9 cellular contexts compared by ENCODE assay signal in the genomic region with DNA sequence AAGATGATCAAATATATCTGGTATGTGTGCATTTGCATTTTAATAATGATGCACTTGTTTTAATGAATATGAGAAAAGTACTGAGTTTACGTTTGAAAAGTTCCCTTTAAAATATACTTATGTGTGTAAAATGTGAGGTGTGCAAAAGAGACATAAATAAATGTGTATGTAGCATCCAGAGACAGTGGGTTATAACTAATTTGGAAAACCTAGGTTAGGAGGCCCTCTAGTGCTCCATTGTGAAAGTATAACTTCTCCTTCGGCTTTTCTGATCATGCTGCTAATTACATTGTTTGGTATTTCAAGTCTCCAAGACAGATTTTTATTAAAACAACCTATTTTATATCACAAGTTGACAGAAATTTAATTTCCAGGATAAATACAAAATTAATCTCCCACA. TPM values are rescaled to one million over a fixed set of nuclear protein-coding genes. Genes with fewer than 3 reads are reported as not detected.
DNase-seq lines count a peak whose midpoint lies in the region; ATAC-seq, FAIRE-seq and TF ChIP-seq lines count a peak whose summit lies in the region.
"Had no signal": no experiment of that assay in that cellular context is flagged by ENCODE, and none has a peak within 500 bp of the region (broad histone marks: within the 10 kb centered on the region; RNA-seq: fewer than 3 reads in every experiment).

No MANE protein-coding gene starts in this region.

- in situ Hi-C loops in GM13977 (cut with MboI; ENCODE audit: low pct_unique_long_range_greater_than_20kb, low sequenced_read_pairs, unreplicated experiment) = loop anchor here (5.0 kb wide), 1 partner anchor 73 kb away; no protein-coding TSS in a partner anchor

- no peak overlapping the region for H2BK15ac ChIP-seq in H1 (ENCODE audit: low read length)
- no peak overlapping the region for H2BK15ac ChIP-seq in neuronal stem cell (ENCODE audit: low read length)

- H2AFZ ChIP-seq in H1 (ENCODE audit: low read length) (no peak overlapping the region), neuronal stem cell (ENCODE audit: low read length) (no peak overlapping the region)

- H3K4me1 ChIP-seq in A673 (ENCODE audit: insufficient read depth, low read length, poor library complexity, severe bottlenecking) (peaks cover 4% of the 10 kb centered on the region), H1 (replicated peaks in 1 of 4; ENCODE audit: control insufficient read depth in 3 of 4, insufficient read depth in 4 of 4, low read length in 3 of 4) (no peaks in the 10 kb centered on the region), neuronal stem cell (ENCODE audit: control insufficient read depth in 2 of 2, insufficient read depth in 1 of 2, low read depth in 1 of 2, low read length in 2 of 2) (no peaks in the 10 kb centered on the region), prostate gland (replicated peaks) (no peaks in the 10 kb centered on the region)

- no peaks in the 10 kb centered on the region for H3K9me3 ChIP-seq in A673 (ENCODE audit: low read depth, low read length, poor library complexity, severe bottlenecking)
- H3K9me3 ChIP-seq in H1 (ENCODE audit: insufficient read depth in 2 of 2, low read depth in 1 of 2, low read length in 1 of 2) = no peaks in the 10 kb centered on the region
- no peaks in the 10 kb centered on the region for H3K9me3 ChIP-seq in neuronal stem cell (replicated peaks in 1 of 2; ENCODE audit: control insufficient read depth in 2 of 2, insufficient read depth in 1 of 2, low read depth in 1 of 2, low read length in 2 of 2)
- H3K9me3 ChIP-seq in prostate gland = no peaks in the 10 kb centered on the region

- no peak for FAIRE-seq in H1 (lab: Jason Lieb, UNC)

- H3K9ac ChIP-seq in H1 (replicated peaks in 1 of 4; ENCODE audit: extremely low read depth in 1 of 4, low read depth in 3 of 4, low read length in 3 of 4) (no peak overlapping the region), neuronal stem cell (ENCODE audit: low read depth, low read length, poor library complexity) (no peak overlapping the region)

- TF ChIP-seq EP300 in H1 (IDR thresholded peaks at IDR 0.05; ENCODE audit: borderline replicate concordance in 1 of 2, low read depth in 2 of 2, low read length in 2 of 2) = no peak

- no peak overlapping the region for H4K5ac ChIP-seq in H1 (ENCODE audit: insufficient read length, low read depth, low read length)

- no peak overlapping the region for H3K27ac ChIP-seq in A673 (ENCODE audit: low read depth, low read length, poor library complexity, severe bottlenecking)
- H3K27ac ChIP-seq in H1 (ENCODE audit: low read depth, low read length) = no peak overlapping the region
- H3K27ac ChIP-seq in neuronal stem cell (replicated peaks; ENCODE audit: low read length) = no peak overlapping the region
- no peak overlapping the region for H3K27ac ChIP-seq in prostate gland

- H2BK5ac ChIP-seq in H1 (ENCODE audit: low read depth, low read length) = no peak overlapping the region
- H2BK5ac ChIP-seq in neuronal stem cell (ENCODE audit: low read length) = no peak overlapping the region

- no peaks in the 10 kb centered on the region for H3K79me2 ChIP-seq in H1 (ENCODE audit: control insufficient read depth in 1 of 2, insufficient read depth in 2 of 2, low read length in 2 of 2)

- H2BK120ac ChIP-seq in H1 (replicated peaks; ENCODE audit: low read depth, low read length) (no peak overlapping the region), neuronal stem cell (ENCODE audit: low read depth, low read length) (no peak overlapping the region)

- no peak overlapping the region for H3K14ac ChIP-seq in H1 (ENCODE audit: insufficient read length)
- no peak overlapping the region for H3K14ac ChIP-seq in neuronal stem cell (ENCODE audit: low read length)

- H2BK12ac ChIP-seq in H1 (ENCODE audit: low read depth, low read length) = no peak overlapping the region
- no peak overlapping the region for H2BK12ac ChIP-seq in neuronal stem cell (ENCODE audit: low read length)

- H2AK5ac ChIP-seq in H1 (ENCODE audit: low read depth, low read length) = no peak overlapping the region
- no peak overlapping the region for H2AK5ac ChIP-seq in neuronal stem cell (ENCODE audit: low read depth, low read length)

- WGBS in H1 (ENCODE audit: extremely low coverage in 1 of 2, insufficient coverage in 1 of 2, insufficient read length in 1 of 2, insufficient replicate concordance in 2 of 2, low coverage in 1 of 2, low lambda C conversion rate in 2 of 2, missing lambda C conversion rate in 1 of 2), 2 experiments = 40% methylated on average over 2 of the region's 2 CpGs; no CpG with 5 or more reads in 1 of the 2 experiments
- WGBS in neuronal stem cell (ENCODE audit: extremely low coverage in 2 of 2, insufficient read length in 2 of 2, insufficient replicate concordance in 1 of 2), 2 donors = no CpG with 5 or more reads among the region's 2 CpGs
- 7% methylated on average over 2 of the region's 2 CpGs for WGBS in prostate gland

- intact Hi-C loops in A673 (cut with micrococcal nuclease; ENCODE audit: unreplicated experiment) = loop anchor here (1.0 to 10.0 kb wide), 5 partner anchors 43 to 541 kb away; a partner anchor contains a TSS
- intact Hi-C loops in prostate gland (cut with DNase I) = no loop called here

- H3K23ac ChIP-seq in H1 (ENCODE audit: insufficient read length) (no peak overlapping the region), neuronal stem cell (ENCODE audit: low read depth, low read length, poor library complexity) (no peak overlapping the region)

- H3K4ac ChIP-seq in H1 (replicated peaks; ENCODE audit: insufficient read length, low read depth, low read length) (no peak overlapping the region), neuronal stem cell (ENCODE audit: low read length) (no peak overlapping the region)

- TF ChIP-seq CTCF in A673 (conservative IDR thresholded peaks at IDR 0.05; ENCODE audit: low read depth, low read length) (peak; percentile 77), GM13977 (IDR thresholded peaks at IDR 0.05; ENCODE audit: extremely low read depth, insufficient read depth, missing control alignments) (peak; percentile 69), H1 (IDR thresholded peaks at IDR 0.05; ENCODE audit: control extremely low read depth in 1 of 3, insufficient read depth in 1 of 3, low read depth in 1 of 3, low read length in 3 of 3) (peak in 2 of 3 experiments; percentile 44 to 46; a peak in 2 of 4 replicates), prostate gland (IDR thresholded peaks at IDR 0.05) (peak in 2 of 4 experiments; percentile 58 to 60)

- H4K20me1 ChIP-seq in H1 (replicated peaks in 1 of 2; ENCODE audit: control insufficient read depth in 1 of 2, insufficient read depth in 2 of 2, low read length in 2 of 2) = no peaks in the 10 kb centered on the region

- no peaks in the 10 kb centered on the region for H3K79me1 ChIP-seq in H1 (ENCODE audit: low read depth, low read length)
- no peaks in the 10 kb centered on the region for H3K79me1 ChIP-seq in neuronal stem cell (ENCODE audit: low read depth, low read length)

- TF ChIP-seq POLR2A in H1 (IDR thresholded peaks at IDR 0.05; ENCODE audit: control extremely low read depth in 1 of 2, low read depth in 2 of 2, low read length in 2 of 2) = no peak
- TF ChIP-seq POLR2A in prostate gland (IDR thresholded peaks at IDR 0.05) = no peak

- H2BK20ac ChIP-seq in H1 (ENCODE audit: low read length) = no peak overlapping the region

- H4K91ac ChIP-seq in H1 (replicated peaks; ENCODE audit: insufficient read length, low read length) (no peak overlapping the region), neuronal stem cell (ENCODE audit: low read depth, low read length, poor library complexity) (no peak overlapping the region)

- no peaks in the 10 kb centered on the region for H3K4me1 Mint-ChIP-seq in activated naive CD4-positive, alpha-beta T cell treated with anti-CD3 and anti-CD28 coated beads, Interleukin-2, amount 10 ng/mL, durations not matched to agents 7 days and 5 days
- H3K4me1 Mint-ChIP-seq: central memory CD8-positive, alpha-beta T cell had no signal

- H3K4me3 ChIP-seq in A673 (ENCODE audit: low read depth, low read length, poor library complexity, severe bottlenecking) (no peak overlapping the region), H1 (ENCODE audit: extremely low read depth in 1 of 4, insufficient read depth in 2 of 4, low read depth in 3 of 4, low read length in 4 of 4) (no peak overlapping the region), neuronal stem cell (ENCODE audit: low read length in 2 of 2) (no peak overlapping the region), prostate gland (no peak overlapping the region)

- no peaks in the 10 kb centered on the region for H3K36me3 Mint-ChIP-seq in activated naive CD4-positive, alpha-beta T cell treated with anti-CD3 and anti-CD28 coated beads, Interleukin-2, amount 10 ng/mL, durations not matched to agents 7 days and 5 days

- TF ChIP-seq RAD21 in H1 (IDR thresholded peaks at IDR 0.05 in 1 of 2, conservative IDR thresholded peaks at IDR 0.05 in 1 of 2; ENCODE audit: low read depth in 2 of 2, low read length in 2 of 2) = peak; percentile 81 to 85

- H4K8ac ChIP-seq in H1 (ENCODE audit: extremely low read depth, insufficient read depth, low read length) = no peak overlapping the region
- H4K8ac ChIP-seq in neuronal stem cell (ENCODE audit: low read depth, low read length) = no peak overlapping the region

- POLR2A ChIA-PET in A673 (lab: Charles Lee; ENCODE audit: low non-redundant PET) = interaction anchor here (0.6 kb wide), 1 partner anchor 87 kb away, joined by 17 read pairs; no protein-coding TSS in a partner anchor
- POLR2A ChIA-PET in H1 (lab: Charles Lee; ENCODE audit: partially characterized antibody) = no interaction called here

- H3K36me3 ChIP-seq in A673 (ENCODE audit: insufficient read depth, low read length, poor library complexity, severe bottlenecking) (no peaks in the 10 kb centered on the region), H1 (ENCODE audit: control insufficient read depth in 2 of 4, insufficient read depth in 4 of 4, low read length in 3 of 4) (no peaks in the 10 kb centered on the region), neuronal stem cell (replicated peaks in 1 of 2; ENCODE audit: control insufficient read depth in 2 of 2, insufficient read depth in 2 of 2, low read length in 2 of 2) (no peaks in the 10 kb centered on the region), prostate gland (no peaks in the 10 kb centered on the region)

- H3K4me2 ChIP-seq in H1 (ENCODE audit: insufficient read depth in 1 of 2, low read depth in 2 of 2, low read length in 2 of 2) = no peak overlapping the region
- H3K4me2 ChIP-seq in neuronal stem cell (ENCODE audit: insufficient read depth, low read length, poor library complexity, severe bottlenecking) = no peak overlapping the region

- peak; percentile 77 for ATAC-seq in HG03139 (IDR thresholded peaks at IDR 0.05; ENCODE audit: unreplicated experiment)

- H3K18ac ChIP-seq in H1 (ENCODE audit: extremely low read depth, low read length) (no peak overlapping the region), neuronal stem cell (ENCODE audit: low read length) (no peak overlapping the region)

- no peak overlapping the region for H3K4me3 Mint-ChIP-seq in activated naive CD4-positive, alpha-beta T cell treated with anti-CD3 and anti-CD28 coated beads, Interleukin-2, amount 10 ng/mL, durations not matched to agents 7 days and 5 days
- H3K4me3 Mint-ChIP-seq: central memory CD8-positive, alpha-beta T cell had no signal

- CTCF ChIA-PET in A673 (lab: Charles Lee) = interaction anchor here (1.1 kb wide), 1 partner anchor 72 kb away, joined by 5 read pairs; no protein-coding TSS in a partner anchor
- CTCF ChIA-PET in H1 (lab: Charles Lee; ENCODE audit: partially characterized antibody) = interaction anchor here (0.8 to 1.9 kb wide), 25 partner anchors 8 to 1692 kb away, joined by 3 to 8 read pairs (median 4); no protein-coding TSS in a partner anchor
- CTCF ChIA-PET in activated naive CD4-positive, alpha-beta T cell treated with anti-CD3 and anti-CD28 coated beads, Interleukin-2, amount 10 ng/mL, durations not matched to agents 7 days and 5 days (lab: Charles Lee) = interaction anchor here (0.8 to 1.8 kb wide), 3 partner anchors 72 to 83 kb away, joined by 3 to 12 read pairs (median 3); no protein-coding TSS in a partner anchor

- no peaks in the 10 kb centered on the region for H3K23me2 ChIP-seq in H1 (ENCODE audit: low read depth, low read length)

- BruUV-seq in A673 (replicated peaks; lab: Mats Ljungman, UMichigan) = no TSS peak

- H3K9me3 Mint-ChIP-seq in activated naive CD4-positive, alpha-beta T cell treated with anti-CD3 and anti-CD28 coated beads, Interleukin-2, amount 10 ng/mL, durations not matched to agents 7 days and 5 days = no peaks in the 10 kb centered on the region
- H3K9me3 Mint-ChIP-seq: central memory CD8-positive, alpha-beta T cell had no signal

- H3K27me3 ChIP-seq in A673 (replicated peaks; ENCODE audit: insufficient read depth, low read depth, low read length, poor library complexity) (no peaks in the 10 kb centered on the region), H1 (replicated peaks in 1 of 4; ENCODE audit: control insufficient read depth in 3 of 4, extremely low read depth in 1 of 4, insufficient read depth in 3 of 4, low read length in 3 of 4) (no peaks in the 10 kb centered on the region), neuronal stem cell (ENCODE audit: control insufficient read depth in 3 of 3, insufficient read depth in 3 of 3, low read depth in 1 of 3, low read length in 3 of 3) (no peaks in the 10 kb centered on the region), prostate gland (replicated peaks; ENCODE audit: insufficient read depth) (no peaks in the 10 kb centered on the region)

- no peak overlapping the region for H3K56ac ChIP-seq in H1 (replicated peaks; ENCODE audit: insufficient read length, low read depth, low read length)

- H3K27ac Mint-ChIP-seq in activated naive CD4-positive, alpha-beta T cell treated with anti-CD3 and anti-CD28 coated beads, Interleukin-2, amount 10 ng/mL, durations not matched to agents 7 days and 5 days = no peak overlapping the region

- peak; percentile 79 for DNase-seq in A673 (ENCODE audit: low spot score)
- DNase-seq in GM13977 (ENCODE audit: low spot score) = peak; percentile 45
- DNase-seq in NCI-H748 treated with DMSO at 0.1 percent for 48 hours (lab: John Stamatoyannopoulos, UW) = peak; percentile 37
- no peak for DNase-seq in H1 (ENCODE audit: low read depth in 1 of 2, low spot score in 2 of 2)
- peak; percentile 3 for DNase-seq in neuronal stem cell (ENCODE audit: low spot score)
- DNase-seq in activated naive CD4-positive, alpha-beta T cell treated with anti-CD3 and anti-CD28 coated beads, Interleukin-2, amount 10 ng/mL, durations not matched to agents 7 days and 5 days = no peak
- no peak for DNase-seq in prostate gland (ENCODE audit: low spot score)

- H3K27me3 Mint-ChIP-seq in activated naive CD4-positive, alpha-beta T cell treated with anti-CD3 and anti-CD28 coated beads, Interleukin-2, amount 10 ng/mL, durations not matched to agents 7 days and 5 days = peaks cover 9% of the 10 kb centered on the region

RNA-seq across cellular contexts. Expression of a gene that starts 30.1 kb away (rescaled TPM):
- total RNA-seq in A673 (2021) (0.15 TPM in 1 of 2 replicates, not detected in the other), prostate gland (1 to 10 TPM in 1 of 2 donors, under 1 TPM in 1; 0.09 to 2.3 TPM)
- total RNA-seq in H1 (2021; fragmentation: NEBNext Ultra II Directional; extraction: Animal tissue kit (Norgen Biotek cat#: 25700)) = not detected in 2 replicates
- not detected in 2 replicates for polyA plus RNA-seq in H1 (2011; rRNA removed)
- not detected for polyA plus RNA-seq in H1 (2011; cell fraction: cytosol; rRNA removed)
- polyA plus RNA-seq in H1 (2011; cell fraction: nucleus; rRNA removed) = not detected
- not detected in 4 replicates for polyA plus RNA-seq in H1 (2012, experiment 1 of 2)
- not detected for polyA plus RNA-seq in H1 (2012, experiment 2 of 2)
- polyA plus RNA-seq in H1 (2013, experiment 1 of 2) = not detected
- not detected for polyA plus RNA-seq in H1 (2013, experiment 2 of 2)
- polyA minus RNA-seq in H1 (2011; rRNA and poly(A)+ RNA removed) = not detected in 2 replicates
- not detected for polyA minus RNA-seq in H1 (2011; cell fraction: cytosol; rRNA and poly(A)+ RNA removed)
- polyA minus RNA-seq in H1 (2011; cell fraction: nucleus; rRNA and poly(A)+ RNA removed) = not detected
- polyA plus RNA-seq in neuronal stem cell (2013, experiment 1 of 2) = not detected
- not detected for polyA plus RNA-seq in neuronal stem cell (2013, experiment 2 of 2)

Comparison
In these comparisons a context has a peak if more than half of its experiments do, and no peak if none do; other contexts are left out.
1. DNase-seq: peak in A673 (single experiment), GM13977 (single experiment), NCI-H748 treated with DMSO at 0.1 percent for 48 hours (single experiment) and neuronal stem cell (single experiment); none in H1 (0 of 2), activated naive CD4-positive, alpha-beta T cell treated with anti-CD3 and anti-CD28 coated beads, Interleukin-2, amount 10 ng/mL, durations not matched to agents 7 days and 5 days (single experiment) and prostate gland (single experiment).